8 cellular contexts compared by ENCODE assay signal in genomic region chr20:51220293-51220706, GRCh38.
DNase-seq lines count a peak whose midpoint lies in the region; ATAC-seq, FAIRE-seq and TF ChIP-seq lines count a peak whose summit lies in the region.

No MANE protein-coding gene starts in this region.

- H3K27me3 ChIP-seq in GM12878 (replicated peaks in 1 of 2; ENCODE audit: control insufficient read depth in 2 of 2, insufficient read depth in 2 of 2, low read length in 1 of 2) = peaks cover 0 to 5% of the 10 kb centered on the region in 2 experiments; a peak in 1 of 4 replicates
- H3K27me3 ChIP-seq in left lung = peaks cover 4 to 62% of the 10 kb centered on the region in 2 donors

- H4K20me1 ChIP-seq in GM12878 (ENCODE audit: control insufficient read depth, insufficient read depth) = no peaks in the 10 kb centered on the region

- intact Hi-C loops in GM12878 (cut with micrococcal nuclease; ENCODE audit: unreplicated experiment) (no loop called here), left lung (cut with DNase I) (no loop called here)

- TF ChIP-seq POLR2A in GM12878 (IDR thresholded peaks at IDR 0.05; ENCODE audit: low read depth, low read length) = no peak

- no peak for TF ChIP-seq EP300 in GM12878 (IDR thresholded peaks at IDR 0.05; ENCODE audit: borderline replicate concordance in 1 of 2, control insufficient read depth in 1 of 2, low read depth in 2 of 2, low read length in 2 of 2)

- H3K4me1 ChIP-seq in GM12878 (ENCODE audit: control insufficient read depth, insufficient read depth, low read length) (no peaks in the 10 kb centered on the region), left lung (no peaks in the 10 kb centered on the region)

- no peak overlapping the region for H3K4me2 ChIP-seq in GM12878 (ENCODE audit: control insufficient read depth, insufficient read depth)

- peak; percentile 52 to 83 (median 75) for TF ChIP-seq CTCF in GM12878 (IDR thresholded peaks at IDR 0.05 in 2 of 3, conservative IDR thresholded peaks at IDR 0.05 in 1 of 3; ENCODE audit: control insufficient read depth in 2 of 3, extremely low read depth in 1 of 3, insufficient read depth in 1 of 3, low read depth in 3 of 3, low read length in 3 of 3)
- TF ChIP-seq CTCF in left lung (IDR thresholded peaks at IDR 0.05) = peak; percentile 74 to 77

- TF ChIP-seq RAD21 in GM12878 (IDR thresholded peaks at IDR 0.05; ENCODE audit: insufficient read depth, low read depth, low read length) = no peak

- H3K9ac ChIP-seq in GM12878 (ENCODE audit: control insufficient read depth, insufficient read depth, low read length) = no peak overlapping the region

- DNase-seq in NCI-H2196 (lab: John Stamatoyannopoulos, UW; ENCODE audit: unreplicated experiment) = peak; percentile 17
- DNase-seq in NCI-H2196 treated with DMSO at 0.1 percent for 48 hours (lab: John Stamatoyannopoulos, UW; ENCODE audit: unreplicated experiment) = no peak
- peak; percentile 42 for DNase-seq in T-helper 9 cell
- no peak for DNase-seq in GM12878 (ENCODE audit: low read depth, low spot score)
- DNase-seq in left lung = peak in 1 of 2 donors; percentile 80
- peak; percentile 45 to 47 for DNase-seq in stimulated activated CD8-positive, alpha-beta memory T cell treated with anti-CD3 and anti-CD28 coated beads, Interleukin-15, amount 100 ng/mL, for 48 hours (ENCODE audit: low read depth in 2 of 2)
- no peak for DNase-seq in NCI-H128 (lab: John Stamatoyannopoulos, UW; ENCODE audit: unreplicated experiment)

- no TSS peak for BruUV-seq in GM12878 (replicated peaks; lab: Mats Ljungman, UMichigan)

- CTCF ChIA-PET in GM12878 (lab: Yijun Ruan, JAX) = interaction anchor here (1.0 kb wide), 1 partner anchor 10 kb away, joined by 4 read pairs; no protein-coding TSS in a partner anchor

- H2AFZ ChIP-seq in GM12878 (ENCODE audit: control insufficient read depth, low read depth, low read length) = no peak overlapping the region

- RAD21 ChIA-PET in GM12878 (lab: Charles Lee; ENCODE audit: unreplicated experiment) = no interaction called here

- H3K4me3 ChIP-seq in GM12878 = no peak overlapping the region
- no peak overlapping the region for H3K4me3 ChIP-seq in left lung

- no peaks in the 10 kb centered on the region for H3K79me2 ChIP-seq in GM12878 (ENCODE audit: control insufficient read depth, insufficient read depth, low read length)

- POLR2A ChIA-PET in GM12878 (lab: Charles Lee) = no interaction called here

- WGBS in GM12878 (ENCODE audit: insufficient coverage, insufficient replicate concordance, low lambda C conversion rate, missing lambda C conversion rate) = 27% methylated on average over 15 of the region's 15 CpGs

- peak; percentile 38 for FAIRE-seq in GM12878 (lab: Jason Lieb, UNC)

- peaks cover 6% of the 10 kb centered on the region; the same call in 2 of the 3 replicates for H3K9me3 ChIP-seq in GM12878 (replicated peaks; ENCODE audit: control insufficient read depth, insufficient read depth, low read length)
- H3K9me3 ChIP-seq in left lung = peaks cover 0 to 8% of the 10 kb centered on the region in 2 donors

- SMC1A ChIA-PET in GM12878 (lab: Charles Lee; ENCODE audit: uncharacterized antibody, unreplicated experiment) = no interaction called here

- in situ Hi-C loops in GM12878 (cut with MboI) = no loop called here

- H3K27ac ChIP-seq in GM12878 (ENCODE audit: control insufficient read depth, insufficient read depth) (no peak overlapping the region), left lung (no peak overlapping the region)

- H3K36me3 ChIP-seq in GM12878 (ENCODE audit: control insufficient read depth in 2 of 2, insufficient read depth in 2 of 2, low read length in 1 of 2) (no peaks in the 10 kb centered on the region), left lung (no peaks in the 10 kb centered on the region)

- ATAC-seq in GM12878 = peak; percentile 51; the same call in 1 of the 3 replicates
- peak; percentile 82 for ATAC-seq in left lung
- ATAC-seq in HG03460 (IDR thresholded peaks at IDR 0.05; ENCODE audit: unreplicated experiment) = no peak

TF ChIP-seq in GM12878, 131 proteins besides CTCF, POLR2A, EP300 and RAD21 (continues in another document):
- TF ChIP-seq ZBTB11 (CRISPR knock-in tag; IDR thresholded peaks at IDR 0.05) (no peak), E4F1 (IDR thresholded peaks at IDR 0.05; ENCODE audit: borderline replicate concordance, partially characterized antibody) (no peak), PKNOX1 (IDR thresholded peaks at IDR 0.05) (0 out of 2 replicates have a peak, but pooled peaks have one; percentile 6), HSF1 (IDR thresholded peaks at IDR 0.05; ENCODE audit: low read depth, low read length) (no peak), PAX5 (IDR thresholded peaks at IDR 0.05; ENCODE audit: borderline replicate concordance, low read depth, low read length) (no peak), ESRRA (IDR thresholded peaks at IDR 0.05; ENCODE audit: low read length) (no peak), SMC3 (IDR thresholded peaks at IDR 0.05; ENCODE audit: borderline replicate concordance, low read length) (peak; percentile 40), NFIC (IDR thresholded peaks at IDR 0.05; ENCODE audit: low read depth, low read length) (no peak), PBX3 (IDR thresholded peaks at IDR 0.05; ENCODE audit: insufficient replicate concordance, low read depth, low read length) (peak; percentile 11)

Comparison
In these comparisons a context has a peak if more than half of its experiments do, and no peak if none do; other contexts are left out.
1. DNase-seq: peak in NCI-H2196 (single experiment), T-helper 9 cell (single experiment) and stimulated activated CD8-positive, alpha-beta memory T cell treated with anti-CD3 and anti-CD28 coated beads, Interleukin-15, amount 100 ng/mL, for 48 hours (2 of 2); none in NCI-H2196 treated with DMSO at 0.1 percent for 48 hours (single experiment), GM12878 (single experiment) and NCI-H128 (single experiment).